1 cellular context compared by ENCODE assay signal in the genomic region with DNA sequence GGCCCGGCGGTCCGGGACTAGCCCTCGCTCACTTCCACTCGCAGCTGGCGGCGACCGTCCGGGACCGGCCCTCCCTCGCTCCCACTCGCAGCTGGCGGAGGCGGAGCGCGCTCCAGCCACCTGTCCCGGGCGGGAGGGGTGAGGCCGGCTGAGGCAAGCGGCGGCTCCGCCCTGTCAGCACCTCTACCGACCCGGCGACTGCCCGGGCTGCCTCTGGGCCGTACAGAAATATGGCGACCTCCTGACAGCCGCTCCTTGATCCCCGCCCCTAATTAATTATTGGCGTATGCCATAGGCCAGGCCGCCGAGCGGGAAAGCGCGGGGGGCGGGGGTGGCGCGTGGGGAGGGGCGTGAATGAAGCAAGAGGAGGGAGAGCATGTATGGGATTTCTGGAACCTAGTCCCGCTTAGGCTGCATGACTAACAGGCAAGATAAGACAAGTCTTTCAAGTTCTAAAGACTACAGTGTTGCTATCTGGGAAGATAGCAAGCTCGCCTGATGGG.
TF ChIP-seq lines count a peak whose summit lies in the region.

Gene MORC4, minus strand, starts transcription at position 200 of the 503 bp plus-strand sequence. CDS start 243 bp downstream, outside the sequence.

TF ChIP-seq in HepG2, 621 proteins besides CTCF, POLR2A, EP300 and RAD21 (continued from another document and continues in another):
- TF ChIP-seq TFDP1 (CRISPR knock-in tag; IDR thresholded peaks at IDR 0.05; ENCODE audit: borderline replicate concordance) (peak; percentile 82), ZBTB26 (CRISPR knock-in tag; IDR thresholded peaks at IDR 0.05; ENCODE audit: borderline replicate concordance) (no peak), SAP130 (CRISPR knock-in tag; IDR thresholded peaks at IDR 0.05; ENCODE audit: low read depth) (peak; percentile 39; the same call in 1 of the 2 replicates), SMYD3 (CRISPR knock-in tag; IDR thresholded peaks at IDR 0.05) (no peak), KLF13 (CRISPR knock-in tag; IDR thresholded peaks at IDR 0.05) (no peak), ATF7 (IDR thresholded peaks at IDR 0.05) (no peak), ATF7 (CRISPR knock-in tag; IDR thresholded peaks at IDR 0.05) (no peak), E2F1 (CRISPR knock-in tag; IDR thresholded peaks at IDR 0.05) (peak; percentile 79), MAX (IDR thresholded peaks at IDR 0.05) (no peak), ZMYM3 (CRISPR knock-in tag; IDR thresholded peaks at IDR 0.05) (no peak), POLR2AphosphoS2 (IDR thresholded peaks at IDR 0.05; ENCODE audit: low read depth, low read length) (no peak), GMEB2 (CRISPR knock-in tag; IDR thresholded peaks at IDR 0.05; ENCODE audit: low read depth) (no peak), ELF3 (CRISPR knock-in tag; IDR thresholded peaks at IDR 0.05) (0 out of 2 replicates have a peak, but pooled peaks have one; percentile 14), YY1 (IDR thresholded peaks at IDR 0.05; ENCODE audit: insufficient read depth, insufficient replicate concordance, low read depth, low read length) (peak; percentile 92), NFYC (CRISPR knock-in tag; IDR thresholded peaks at IDR 0.05) (peak; percentile 69), ZNF574 (CRISPR knock-in tag; IDR thresholded peaks at IDR 0.05) (no peak), SP5 (CRISPR knock-in tag; IDR thresholded peaks at IDR 0.05; ENCODE audit: borderline replicate concordance, low read depth) (peak; percentile 64; the same call in 1 of the 2 replicates), DNMT3B (CRISPR knock-in tag; conservative IDR thresholded peaks at IDR 0.05) (no peak), NFE2 (CRISPR knock-in tag; IDR thresholded peaks at IDR 0.05) (no peak), POLR2G (IDR thresholded peaks at IDR 0.05; ENCODE audit: low read depth, low read length) (peak; percentile 48; the same call in 1 of the 2 replicates), AGO2 (optimal IDR thresholded peaks at IDR 0.05; ENCODE audit: low read depth, low read length) (no peak), KDM5A (IDR thresholded peaks at IDR 0.05; ENCODE audit: borderline replicate concordance, low read length) (no peak), ARID3A (IDR thresholded peaks at IDR 0.05; ENCODE audit: low read depth, low read length) (peak; percentile 32; the same call in 1 of the 2 replicates)
- TF ChIP-seq, protein P1, sequence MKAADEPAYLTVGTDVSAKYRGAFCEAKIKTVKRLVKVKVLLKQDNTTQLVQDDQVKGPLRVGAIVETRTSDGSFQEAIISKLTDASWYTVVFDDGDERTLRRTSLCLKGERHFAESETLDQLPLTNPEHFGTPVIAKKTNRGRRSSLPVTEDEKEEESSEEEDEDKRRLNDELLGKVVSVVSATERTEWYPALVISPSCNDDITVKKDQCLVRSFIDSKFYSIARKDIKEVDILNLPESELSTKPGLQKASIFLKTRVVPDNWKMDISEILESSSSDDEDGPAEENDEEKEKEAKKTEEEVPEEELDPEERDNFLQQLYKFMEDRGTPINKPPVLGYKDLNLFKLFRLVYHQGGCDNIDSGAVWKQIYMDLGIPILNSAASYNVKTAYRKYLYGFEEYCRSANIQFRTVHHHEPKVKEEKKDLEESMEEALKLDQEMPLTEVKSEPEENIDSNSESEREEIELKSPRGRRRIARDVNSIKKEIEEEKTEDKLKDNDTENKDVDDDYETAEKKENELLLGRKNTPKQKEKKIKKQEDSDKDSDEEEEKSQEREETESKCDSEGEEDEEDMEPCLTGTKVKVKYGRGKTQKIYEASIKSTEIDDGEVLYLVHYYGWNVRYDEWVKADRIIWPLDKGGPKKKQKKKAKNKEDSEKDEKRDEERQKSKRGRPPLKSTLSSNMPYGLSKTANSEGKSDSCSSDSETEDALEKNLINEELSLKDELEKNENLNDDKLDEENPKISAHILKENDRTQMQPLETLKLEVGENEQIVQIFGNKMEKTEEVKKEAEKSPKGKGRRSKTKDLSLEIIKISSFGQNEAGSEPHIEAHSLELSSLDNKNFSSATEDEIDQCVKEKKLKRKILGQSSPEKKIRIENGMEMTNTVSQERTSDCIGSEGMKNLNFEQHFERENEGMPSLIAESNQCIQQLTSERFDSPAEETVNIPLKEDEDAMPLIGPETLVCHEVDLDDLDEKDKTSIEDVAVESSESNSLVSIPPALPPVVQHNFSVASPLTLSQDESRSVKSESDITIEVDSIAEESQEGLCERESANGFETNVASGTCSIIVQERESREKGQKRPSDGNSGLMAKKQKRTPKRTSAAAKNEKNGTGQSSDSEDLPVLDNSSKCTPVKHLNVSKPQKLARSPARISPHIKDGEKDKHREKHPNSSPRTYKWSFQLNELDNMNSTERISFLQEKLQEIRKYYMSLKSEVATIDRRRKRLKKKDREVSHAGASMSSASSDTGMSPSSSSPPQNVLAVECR (CRISPR knock-in tag; IDR thresholded peaks at IDR 0.05; ENCODE audit: borderline replicate concordance) = peak; percentile 40; the same call in 1 of the 2 replicates
- TF ChIP-seq, protein P2, sequence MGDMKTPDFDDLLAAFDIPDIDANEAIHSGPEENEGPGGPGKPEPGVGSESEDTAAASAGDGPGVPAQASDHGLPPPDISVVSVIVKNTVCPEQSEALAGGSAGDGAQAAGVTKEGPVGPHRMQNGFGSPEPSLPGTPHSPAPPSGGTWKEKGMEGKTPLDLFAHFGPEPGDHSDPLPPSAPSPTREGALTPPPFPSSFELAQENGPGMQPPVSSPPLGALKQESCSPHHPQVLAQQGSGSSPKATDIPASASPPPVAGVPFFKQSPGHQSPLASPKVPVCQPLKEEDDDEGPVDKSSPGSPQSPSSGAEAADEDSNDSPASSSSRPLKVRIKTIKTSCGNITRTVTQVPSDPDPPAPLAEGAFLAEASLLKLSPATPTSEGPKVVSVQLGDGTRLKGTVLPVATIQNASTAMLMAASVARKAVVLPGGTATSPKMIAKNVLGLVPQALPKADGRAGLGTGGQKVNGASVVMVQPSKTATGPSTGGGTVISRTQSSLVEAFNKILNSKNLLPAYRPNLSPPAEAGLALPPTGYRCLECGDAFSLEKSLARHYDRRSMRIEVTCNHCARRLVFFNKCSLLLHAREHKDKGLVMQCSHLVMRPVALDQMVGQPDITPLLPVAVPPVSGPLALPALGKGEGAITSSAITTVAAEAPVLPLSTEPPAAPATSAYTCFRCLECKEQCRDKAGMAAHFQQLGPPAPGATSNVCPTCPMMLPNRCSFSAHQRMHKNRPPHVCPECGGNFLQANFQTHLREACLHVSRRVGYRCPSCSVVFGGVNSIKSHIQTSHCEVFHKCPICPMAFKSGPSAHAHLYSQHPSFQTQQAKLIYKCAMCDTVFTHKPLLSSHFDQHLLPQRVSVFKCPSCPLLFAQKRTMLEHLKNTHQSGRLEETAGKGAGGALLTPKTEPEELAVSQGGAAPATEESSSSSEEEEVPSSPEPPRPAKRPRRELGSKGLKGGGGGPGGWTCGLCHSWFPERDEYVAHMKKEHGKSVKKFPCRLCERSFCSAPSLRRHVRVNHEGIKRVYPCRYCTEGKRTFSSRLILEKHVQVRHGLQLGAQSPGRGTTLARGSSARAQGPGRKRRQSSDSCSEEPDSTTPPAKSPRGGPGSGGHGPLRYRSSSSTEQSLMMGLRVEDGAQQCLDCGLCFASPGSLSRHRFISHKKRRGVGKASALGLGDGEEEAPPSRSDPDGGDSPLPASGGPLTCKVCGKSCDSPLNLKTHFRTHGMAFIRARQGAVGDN (CRISPR knock-in tag; IDR thresholded peaks at IDR 0.05) = peak; percentile 39
- TF ChIP-seq, protein P3, sequence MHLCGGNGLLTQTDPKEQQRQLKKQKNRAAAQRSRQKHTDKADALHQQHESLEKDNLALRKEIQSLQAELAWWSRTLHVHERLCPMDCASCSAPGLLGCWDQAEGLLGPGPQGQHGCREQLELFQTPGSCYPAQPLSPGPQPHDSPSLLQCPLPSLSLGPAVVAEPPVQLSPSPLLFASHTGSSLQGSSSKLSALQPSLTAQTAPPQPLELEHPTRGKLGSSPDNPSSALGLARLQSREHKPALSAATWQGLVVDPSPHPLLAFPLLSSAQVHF (CRISPR knock-in tag; IDR thresholded peaks at IDR 0.05) = no peak
